8 cellular contexts compared by ENCODE assay signal in genomic region chr19:35269425-35270117, GRCh38. TPM values are rescaled to one million over a fixed set of nuclear protein-coding genes. Genes with fewer than 3 reads are reported as not detected.
DNase-seq lines count a peak whose midpoint lies in the region; ATAC-seq, FAIRE-seq and TF ChIP-seq lines count a peak whose summit lies in the region.

No MANE protein-coding gene starts in this region.

- H2AFZ ChIP-seq in KMS-11 (ENCODE audit: low read depth) = peak overlapping the region; percentile 38; the same call in 1 of the 2 replicates

- no peaks in the 10 kb centered on the region for H3K36me3 ChIP-seq in KMS-11 (ENCODE audit: insufficient read depth)
- peaks cover 45% of the 10 kb centered on the region for H3K36me3 ChIP-seq in neutrophil

- peak; percentile 19 for DNase-seq in DMS79 (lab: John Stamatoyannopoulos, UW)
- DNase-seq in SHP77 (lab: John Stamatoyannopoulos, UW) = peak; percentile 74 to 77
- peak; percentile 66 for DNase-seq in activated gamma-delta T cell treated with anti-CD3 and anti-CD28 coated beads, Interleukin-2, amount 50 U/mL, for 16 hours (ENCODE audit: low read depth)
- DNase-seq in frontal cortex (ENCODE audit: low spot score in 2 of 2) = peak; percentile 79 to 91
- peak; percentile 76 for DNase-seq in superior temporal gyrus (ENCODE audit: extremely low spot score)

- peak overlapping the region; percentile 74 for H3K27ac ChIP-seq in KMS-11
- H3K27ac ChIP-seq in neutrophil = peak overlapping the region; percentile 93

- FAIRE-seq in frontal cortex (lab: Jason Lieb, UNC) = no peak

- peak; percentile 37 for ATAC-seq in GM21717 (IDR thresholded peaks at IDR 0.05; ENCODE audit: unreplicated experiment)

- no peaks in the 10 kb centered on the region for H3K9me3 ChIP-seq in neutrophil

- TF ChIP-seq CTCF in KMS-11 (conservative IDR thresholded peaks at IDR 0.05; ENCODE audit: low read depth, low read length) (peak; percentile 64), neutrophil (IDR thresholded peaks at IDR 0.05) (peak; percentile 96)

- no peak overlapping the region for H3K4me3 ChIP-seq in KMS-11 (IDR thresholded peaks at IDR 0.05; ENCODE audit: insufficient read depth, low read depth, low read length)
- H3K4me3 ChIP-seq in neutrophil (ENCODE audit: low read depth in 1 of 2, low read length in 1 of 2) = peak overlapping the region; percentile 64 to 86

- no peaks in the 10 kb centered on the region for H4K20me1 ChIP-seq in KMS-11 (ENCODE audit: insufficient read depth)

- H3K27me3 ChIP-seq in KMS-11 (ENCODE audit: insufficient read depth, low read depth) (no peaks in the 10 kb centered on the region), neutrophil (no peaks in the 10 kb centered on the region)

- peak overlapping the region; percentile 60 for H3K4me2 ChIP-seq in KMS-11

- H3K4me1 ChIP-seq in KMS-11 (ENCODE audit: low read depth, poor library complexity, severe bottlenecking) = peaks cover 9% of the 10 kb centered on the region
- peaks cover 43 to 46% of the 10 kb centered on the region in 2 experiments for H3K4me1 ChIP-seq in neutrophil (ENCODE audit: control insufficient read depth in 1 of 2, insufficient read depth in 1 of 2, low read depth in 1 of 2, low read length in 1 of 2)

- peaks cover 10% of the 10 kb centered on the region; the same call in 1 of the 2 replicates for H3K79me2 ChIP-seq in KMS-11 (ENCODE audit: insufficient read depth, low read depth)

- H3K9ac ChIP-seq in KMS-11 = peak overlapping the region; percentile 71; the same call in 1 of the 2 replicates

RNA-seq across cellular contexts. Expression of gene USF2, which starts 0.8 kb away (rescaled TPM):
- total RNA-seq in frontal cortex = 38.7 TPM

RNA-seq across cellular contexts. Expression of gene HAMP, which starts 12.8 kb away (rescaled TPM):
- not detected for total RNA-seq in frontal cortex

RNA-seq across cellular contexts. Expression of gene LSR, which starts 20.8 kb away (rescaled TPM):
- 0.82 TPM for total RNA-seq in frontal cortex

RNA-seq across cellular contexts. Expression of gene MAG, which starts 22.4 kb away (rescaled TPM):
- total RNA-seq in frontal cortex = not detected

RNA-seq across cellular contexts. Expression of gene FAM187B, which starts 41.0 kb away (rescaled TPM):
- not detected for total RNA-seq in frontal cortex

Comparison
In these comparisons a context has a peak if more than half of its experiments do, and no peak if none do; other contexts are left out.
1. DNase-seq: peak in every context shown above with its lines; median percentile 85 in frontal cortex; 76 in superior temporal gyrus; 76 in SHP77; 66 in activated gamma-delta T cell treated with anti-CD3 and anti-CD28 coated beads, Interleukin-2, amount 50 U/mL, for 16 hours; 19 in DMS79.